10 cellular contexts compared by ENCODE assay signal in the genomic region with DNA sequence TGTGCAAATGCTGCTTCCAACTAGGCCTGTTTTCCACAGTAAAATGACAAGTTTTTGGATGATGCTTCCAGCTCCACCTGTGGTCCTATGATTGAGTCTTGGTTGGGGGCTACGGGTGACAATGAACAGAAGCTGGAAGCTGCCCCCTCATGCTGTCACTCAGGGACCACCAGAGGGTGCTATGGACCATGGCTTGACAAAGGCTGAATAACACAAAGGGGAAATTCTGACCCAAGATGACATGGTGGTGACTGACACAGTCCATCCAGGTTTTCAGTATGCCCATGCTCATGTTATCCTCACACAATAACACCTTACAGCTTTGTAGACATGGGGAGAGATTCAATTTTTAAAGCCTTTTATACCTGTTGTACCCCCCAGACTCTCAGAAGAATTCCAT. TPM values are rescaled to one million over a fixed set of nuclear protein-coding genes. Genes with fewer than 3 reads are reported as not detected.
DNase-seq lines count a peak whose midpoint lies in the region; ATAC-seq, FAIRE-seq and TF ChIP-seq lines count a peak whose summit lies in the region.
"Had no signal": no experiment of that assay in that cellular context is flagged by ENCODE, and none has a peak within 500 bp of the region (broad histone marks: within the 10 kb centered on the region; RNA-seq: fewer than 3 reads in every experiment).

No MANE protein-coding gene starts in this region.

- H3K36me3 Mint-ChIP-seq in activated T-helper 1 cell treated with anti-CD3 and anti-CD28 coated beads, Interleukin-12 subunit alpha, Interleukin-12 subunit beta, Interleukin-2, Interleukin-4 antibody, amounts not matched to agents 30 ng/mL and 10 ng/mL and 1 ng/mL, durations not matched to agents 14 hours and 24 hours and 36 hours (ENCODE audit: low read depth): peaks cover 35% of the 10 kb centered on the region

- H3K79me2 ChIP-seq in endothelial cell of umbilical vein (ENCODE audit: control insufficient read depth, insufficient read depth, low read length): no peaks in the 10 kb centered on the region

- H3K4me3 ChIP-seq in heart right ventricle (no peak overlapping the region), endothelial cell of umbilical vein (replicated peaks in 1 of 3; ENCODE audit: insufficient read depth in 1 of 3, low read depth in 1 of 3, low read length in 3 of 3) (no peak overlapping the region), thyroid gland (replicated peaks in 1 of 3) (no peak overlapping the region), psoas muscle (no peak overlapping the region)

- H3K9me3 Mint-ChIP-seq in stimulated activated naive CD8-positive, alpha-beta T cell treated with anti-CD3 and anti-CD28 coated beads, Interleukin-15, amount 100 ng/mL, for 72 hours: peaks cover 0 to 4% of the 10 kb centered on the region in 2 donors
- H3K9me3 Mint-ChIP-seq in activated T-helper 1 cell treated with anti-CD3 and anti-CD28 coated beads, Interleukin-12 subunit alpha, Interleukin-12 subunit beta, Interleukin-2, Interleukin-4 antibody, amounts not matched to agents 30 ng/mL and 10 ng/mL and 1 ng/mL, durations not matched to agents 14 hours and 24 hours and 36 hours: no peaks in the 10 kb centered on the region

- H2AFZ ChIP-seq in endothelial cell of umbilical vein (ENCODE audit: low read depth, low read length): no peak overlapping the region

- TF ChIP-seq POLR2A in endothelial cell of umbilical vein (IDR thresholded peaks at IDR 0.05; ENCODE audit: low read depth, low read length) (no peak), thyroid gland (IDR thresholded peaks at IDR 0.05) (no peak)

- H3K9me3 ChIP-seq in heart right ventricle (peaks cover 0 to 13% (median 0%) of the 10 kb centered on the region in 11 donors), endothelial cell of umbilical vein (replicated peaks; ENCODE audit: control insufficient read depth, insufficient read depth, low read length) (no peaks in the 10 kb centered on the region), thyroid gland (no peaks in the 10 kb centered on the region), psoas muscle (peaks cover 5% of the 10 kb centered on the region)

- no peak overlapping the region for H3K9ac ChIP-seq in endothelial cell of umbilical vein (replicated peaks; ENCODE audit: extremely low read depth, insufficient read depth, low read length)

- no peaks in the 10 kb centered on the region for H4K20me1 ChIP-seq in endothelial cell of umbilical vein (replicated peaks; ENCODE audit: control insufficient read depth, extremely low read depth, insufficient read depth, low read length)

- peak in 1 of 8 donors; percentile 33 for ATAC-seq in heart right ventricle
- no peak for ATAC-seq in left cardiac atrium
- ATAC-seq in stimulated activated naive CD8-positive, alpha-beta T cell treated with anti-CD3 and anti-CD28 coated beads, Interleukin-15, amount 100 ng/mL, for 72 hours: no peak
- no peak for ATAC-seq in psoas muscle

- no peaks in the 10 kb centered on the region for H3K4me1 ChIP-seq in heart right ventricle
- no peaks in the 10 kb centered on the region for H3K4me1 ChIP-seq in endothelial cell of umbilical vein (ENCODE audit: control insufficient read depth, extremely low read depth, insufficient read depth, low read length)
- no peaks in the 10 kb centered on the region for H3K4me1 ChIP-seq in thyroid gland
- no peaks in the 10 kb centered on the region for H3K4me1 ChIP-seq in psoas muscle

- H3K4me1 Mint-ChIP-seq in stimulated activated naive CD8-positive, alpha-beta T cell treated with anti-CD3 and anti-CD28 coated beads, Interleukin-15, amount 100 ng/mL, for 72 hours: peaks cover 7% of the 10 kb centered on the region
- no peaks in the 10 kb centered on the region for H3K4me1 Mint-ChIP-seq in activated T-helper 1 cell treated with anti-CD3 and anti-CD28 coated beads, Interleukin-12 subunit alpha, Interleukin-12 subunit beta, Interleukin-2, Interleukin-4 antibody, amounts not matched to agents 30 ng/mL and 10 ng/mL and 1 ng/mL, durations not matched to agents 14 hours and 24 hours and 36 hours (ENCODE audit: low read depth)

- no peaks in the 10 kb centered on the region for H3K27me3 Mint-ChIP-seq in stimulated activated naive CD8-positive, alpha-beta T cell treated with anti-CD3 and anti-CD28 coated beads, Interleukin-15, amount 100 ng/mL, for 72 hours
- no peaks in the 10 kb centered on the region for H3K27me3 Mint-ChIP-seq in activated T-helper 1 cell treated with anti-CD3 and anti-CD28 coated beads, Interleukin-12 subunit alpha, Interleukin-12 subunit beta, Interleukin-2, Interleukin-4 antibody, amounts not matched to agents 30 ng/mL and 10 ng/mL and 1 ng/mL, durations not matched to agents 14 hours and 24 hours and 36 hours (ENCODE audit: insufficient read depth)

- dilution Hi-C loops in endothelial cell of umbilical vein (cut with MboI; ENCODE audit: extremely low pct_ligation_motif_present, low sequenced_read_pairs): no loop called here

- TF ChIP-seq CTCF in heart right ventricle (IDR thresholded peaks at IDR 0.05) (peak in 7 of 9 donors; percentile 31 to 50 (median 45)), endothelial cell of umbilical vein (IDR thresholded peaks at IDR 0.05; ENCODE audit: extremely low read depth in 1 of 2, insufficient read depth in 1 of 2, low read depth in 1 of 2, low read length in 2 of 2) (peak; percentile 56 to 62), thyroid gland (IDR thresholded peaks at IDR 0.05) (peak in 1 of 6 experiments; percentile 18), psoas muscle (IDR thresholded peaks at IDR 0.05) (no peak)

- no peak overlapping the region for H3K4me2 ChIP-seq in endothelial cell of umbilical vein (ENCODE audit: insufficient read depth, low read length)

- no TSS peak for BruUV-seq in endothelial cell of umbilical vein (replicated peaks; lab: Mats Ljungman, UMichigan)

- 50 to 58% methylated on average over 1 of the region's 1 CpG for WGBS in heart right ventricle, 2 donors
- WGBS in thyroid gland, 2 donors: 63 to 71% methylated on average over 1 of the region's 1 CpG
- WGBS in psoas muscle, 3 donors: 55 to 60% (median 60%) methylated on average over 1 of the region's 1 CpG

- peak; percentile 42 for FAIRE-seq in endothelial cell of umbilical vein (lab: Jason Lieb, UNC)
- FAIRE-seq: GM12892 had no signal

- H3K36me3 ChIP-seq in heart right ventricle (peaks cover 0 to 39% (median 4%) of the 10 kb centered on the region in 9 donors), endothelial cell of umbilical vein (ENCODE audit: control insufficient read depth in 2 of 2, extremely low read depth in 1 of 2, insufficient read depth in 2 of 2, low read length in 2 of 2) (peaks cover 7 to 12% of the 10 kb centered on the region in 2 experiments), thyroid gland (peaks cover 5 to 13% of the 10 kb centered on the region in 2 donors), psoas muscle (ENCODE audit: insufficient read depth in 1 of 2, low read depth in 1 of 2) (peaks cover 0 to 24% of the 10 kb centered on the region in 2 donors)

- H3K27me3 ChIP-seq in heart right ventricle: no peaks in the 10 kb centered on the region
- H3K27me3 ChIP-seq in endothelial cell of umbilical vein (ENCODE audit: control insufficient read depth in 2 of 2, insufficient read depth in 2 of 2, low read length in 2 of 2): no peaks in the 10 kb centered on the region
- H3K27me3 ChIP-seq in thyroid gland: no peaks in the 10 kb centered on the region
- no peaks in the 10 kb centered on the region for H3K27me3 ChIP-seq in psoas muscle (ENCODE audit: insufficient read depth in 3 of 3, low read length in 2 of 3)

- no peak overlapping the region for H3K27ac ChIP-seq in heart right ventricle
- H3K27ac ChIP-seq in endothelial cell of umbilical vein (ENCODE audit: insufficient read depth, low read depth, low read length): no peak overlapping the region
- H3K27ac ChIP-seq in thyroid gland: no peak overlapping the region
- no peak overlapping the region for H3K27ac ChIP-seq in psoas muscle

- POLR2A ChIA-PET in endothelial cell of umbilical vein (lab: Charles Lee): no interaction called here

- CTCF ChIA-PET in endothelial cell of umbilical vein (lab: Charles Lee): interaction anchor here (0.7 to 2.6 kb wide), 23 partner anchors 10 to 602 kb away, joined by 3 to 25 read pairs (median 5); no protein-coding TSS in a partner anchor

- H3K27ac Mint-ChIP-seq in stimulated activated naive CD8-positive, alpha-beta T cell treated with anti-CD3 and anti-CD28 coated beads, Interleukin-15, amount 100 ng/mL, for 72 hours: no peak overlapping the region
- H3K27ac Mint-ChIP-seq in activated T-helper 1 cell treated with anti-CD3 and anti-CD28 coated beads, Interleukin-12 subunit alpha, Interleukin-12 subunit beta, Interleukin-2, Interleukin-4 antibody, amounts not matched to agents 30 ng/mL and 10 ng/mL and 1 ng/mL, durations not matched to agents 14 hours and 24 hours and 36 hours: no peak overlapping the region

- no peaks in the 10 kb centered on the region for H3K9me1 ChIP-seq in endothelial cell of umbilical vein (replicated peaks; ENCODE audit: control insufficient read depth, extremely low read depth, insufficient read depth, low read length)

- no peak overlapping the region for H3K4me3 Mint-ChIP-seq in stimulated activated naive CD8-positive, alpha-beta T cell treated with anti-CD3 and anti-CD28 coated beads, Interleukin-15, amount 100 ng/mL, for 72 hours
- H3K4me3 Mint-ChIP-seq in activated T-helper 1 cell treated with anti-CD3 and anti-CD28 coated beads, Interleukin-12 subunit alpha, Interleukin-12 subunit beta, Interleukin-2, Interleukin-4 antibody, amounts not matched to agents 30 ng/mL and 10 ng/mL and 1 ng/mL, durations not matched to agents 14 hours and 24 hours and 36 hours: no peak overlapping the region

- intact Hi-C loops in heart right ventricle (cut with DNase I) (no loop called here), left cardiac atrium (cut with DNase I) (no loop called here), endothelial cell of umbilical vein (cut with micrococcal nuclease) (loop anchor here (1.0 kb wide), 2 partner anchors 188 to 218 kb away; no protein-coding TSS in a partner anchor), thyroid gland (cut with DNase I) (no loop called here), psoas muscle (cut with DNase I) (no loop called here)
- intact Hi-C loops in activated T-helper 1 cell treated with anti-CD3 and anti-CD28 coated beads, Interleukin-12 subunit alpha, Interleukin-12 subunit beta, Interleukin-2, Interleukin-4 antibody, amounts not matched to agents 30 ng/mL and 10 ng/mL and 1 ng/mL, durations not matched to agents 14 hours and 24 hours and 36 hours (cut with micrococcal nuclease): no loop called here

- no peak for DNase-seq in heart right ventricle
- DNase-seq in left cardiac atrium: no peak
- DNase-seq in NCI-H1694 (lab: John Stamatoyannopoulos, UW): peak; percentile 25
- DNase-seq in endothelial cell of umbilical vein (ENCODE audit: low read depth, low spot score): peak; percentile 33
- peak; percentile 16 to 35 for DNase-seq in stimulated activated naive CD8-positive, alpha-beta T cell treated with anti-CD3 and anti-CD28 coated beads, Interleukin-15, amount 100 ng/mL, for 72 hours
- DNase-seq in thyroid gland: no peak
- no peak for DNase-seq in psoas muscle
- DNase-seq in activated T-helper 1 cell treated with anti-CD3 and anti-CD28 coated beads, Interleukin-12 subunit alpha, Interleukin-12 subunit beta, Interleukin-2, Interleukin-4 antibody, amounts not matched to agents 30 ng/mL and 10 ng/mL and 1 ng/mL, durations not matched to agents 14 hours and 24 hours and 36 hours (ENCODE audit: low spot score): no peak

RNA-seq across cellular contexts. Expression of gene SAP30L, which starts 23.9 kb away (rescaled TPM):
- total RNA-seq in heart right ventricle (10 to 100 TPM; 25.9 to 38.3 (median 33.8) TPM), left cardiac atrium (10 to 100 TPM; 32.1 to 33.8 TPM), endothelial cell of umbilical vein (37.6 and 37.8 TPM in 2 replicates), thyroid gland (10 to 100 TPM; 26.2 to 37.9 (median 31.2) TPM), psoas muscle (10 to 100 TPM; 22.7 to 35.7 (median 29.8) TPM)
- polyA plus RNA-seq in heart right ventricle (10 to 100 TPM; 14.4 to 36.4 TPM), endothelial cell of umbilical vein (18.1 and 21.7 TPM in 2 replicates), psoas muscle (10 to 100 TPM in 2 of 3 donors, 1 to 10 TPM in 1; 9.2 to 31.5 (median 11.3) TPM)
- polyA plus RNA-seq in endothelial cell of umbilical vein (2011; cell fraction: cytosol; rRNA removed): 30.1 and 31.8 TPM in 2 replicates
- 21.1 and 23.9 TPM in 2 replicates for polyA plus RNA-seq in endothelial cell of umbilical vein (2011; cell fraction: nucleus; rRNA removed)
- 27.3 and 37.3 TPM in 2 replicates for polyA plus RNA-seq in endothelial cell of umbilical vein (2012)
- polyA minus RNA-seq in endothelial cell of umbilical vein: 18.4 and 28.5 TPM in 2 replicates
- polyA minus RNA-seq in endothelial cell of umbilical vein (2011; cell fraction: cytosol; rRNA and poly(A)+ RNA removed): 32.6 TPM
- polyA minus RNA-seq in endothelial cell of umbilical vein (2011; cell fraction: nucleus; rRNA and poly(A)+ RNA removed): 6.3 and 8.7 TPM in 2 replicates
- 37.5 and 44.4 TPM in 2 replicates for total RNA-seq in activated T-helper 1 cell treated with anti-CD3 and anti-CD28 coated beads, Interleukin-12 subunit alpha, Interleukin-12 subunit beta, Interleukin-2, Interleukin-4 antibody, amounts not matched to agents 30 ng/mL and 10 ng/mL and 1 ng/mL, durations not matched to agents 14 hours and 24 hours and 36 hours

RNA-seq across cellular contexts. Expression of gene HAND1, which starts 56.2 kb away (rescaled TPM):
- total RNA-seq in heart right ventricle: 10 to 100 TPM; 22.2 to 33.0 (median 24.8) TPM
- 10 to 100 TPM; 16.8 to 18.4 TPM for polyA plus RNA-seq in heart right ventricle
- total RNA-seq in left cardiac atrium: 1 to 10 TPM; 4.7 to 5.2 TPM
- total RNA-seq in endothelial cell of umbilical vein: not detected in 2 replicates
- polyA plus RNA-seq in endothelial cell of umbilical vein: not detected in 2 replicates
- polyA plus RNA-seq in endothelial cell of umbilical vein (2011; cell fraction: cytosol; rRNA removed): not detected in 2 replicates
- polyA plus RNA-seq in endothelial cell of umbilical vein (2011; cell fraction: nucleus; rRNA removed): not detected in 2 replicates
- polyA plus RNA-seq in endothelial cell of umbilical vein (2012): not detected in 2 replicates
- polyA minus RNA-seq in endothelial cell of umbilical vein: not detected in 2 replicates
- not detected for polyA minus RNA-seq in endothelial cell of umbilical vein (2011; cell fraction: cytosol; rRNA and poly(A)+ RNA removed)
- polyA minus RNA-seq in endothelial cell of umbilical vein (2011; cell fraction: nucleus; rRNA and poly(A)+ RNA removed): not detected in 2 replicates
- total RNA-seq in thyroid gland: not detected
- total RNA-seq in psoas muscle: not detected
- polyA plus RNA-seq in psoas muscle: not detected
- not detected in 2 replicates for total RNA-seq in activated T-helper 1 cell treated with anti-CD3 and anti-CD28 coated beads, Interleukin-12 subunit alpha, Interleukin-12 subunit beta, Interleukin-2, Interleukin-4 antibody, amounts not matched to agents 30 ng/mL and 10 ng/mL and 1 ng/mL, durations not matched to agents 14 hours and 24 hours and 36 hours
- total RNA-seq: NCI-H460 had no signal

Comparison
In these comparisons a context has a peak if more than half of its experiments do, and no peak if none do; other contexts are left out.
1. DNase-seq: peak in NCI-H1694 (single experiment), endothelial cell of umbilical vein (single experiment) and stimulated activated naive CD8-positive, alpha-beta T cell treated with anti-CD3 and anti-CD28 coated beads, Interleukin-15, amount 100 ng/mL, for 72 hours (2 of 2); none in heart right ventricle (0 of 2), left cardiac atrium (single experiment), thyroid gland (0 of 2), psoas muscle (0 of 2) and activated T-helper 1 cell treated with anti-CD3 and anti-CD28 coated beads, Interleukin-12 subunit alpha, Interleukin-12 subunit beta, Interleukin-2, Interleukin-4 antibody, amounts not matched to agents 30 ng/mL and 10 ng/mL and 1 ng/mL, durations not matched to agents 14 hours and 24 hours and 36 hours (single experiment).